Comparison of ENCODE assay signal across 1 cellular context in the genomic region with DNA sequence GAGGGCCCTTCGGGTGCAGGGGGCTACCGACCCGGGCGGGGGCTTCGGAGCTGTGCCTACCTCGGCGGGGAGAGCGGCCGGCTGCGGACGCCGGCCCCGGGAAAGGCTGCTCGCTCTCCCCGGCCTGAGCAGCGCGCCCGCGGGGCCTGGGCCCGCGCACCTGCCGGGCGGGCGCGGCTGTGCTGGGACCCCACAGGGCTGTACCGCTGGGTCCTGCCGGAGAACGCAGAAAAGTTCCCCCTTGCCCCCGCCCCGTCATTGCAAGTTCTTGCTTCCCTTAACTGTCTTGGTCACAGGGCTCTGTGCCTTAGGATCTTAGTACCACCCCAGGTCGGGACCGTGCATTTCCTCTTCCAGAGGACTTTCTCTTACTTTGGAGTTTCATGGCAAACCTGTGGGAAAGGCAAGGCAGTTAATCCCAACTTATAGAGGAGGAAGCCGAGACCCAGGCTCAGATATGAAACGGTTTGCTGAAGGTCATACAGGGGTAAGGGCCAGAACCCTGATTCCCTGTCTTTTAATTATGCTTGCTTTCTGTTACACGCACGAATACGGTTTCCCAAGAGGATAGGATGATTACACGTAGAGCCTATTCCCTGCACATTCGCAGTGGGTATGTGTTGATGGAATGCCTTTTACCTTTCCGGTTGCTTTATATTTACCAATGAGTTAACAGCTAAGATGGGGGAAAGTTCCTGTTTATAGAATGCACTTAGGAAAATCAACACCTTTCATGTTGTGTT.
A peak's percentile ranks its signal among the peaks of the same experiment; 100 is the strongest.
TF ChIP-seq lines count a peak whose summit lies in the region.

No MANE protein-coding gene starts in this region.

TF ChIP-seq in HepG2, 621 proteins besides CTCF, POLR2A, EP300 and RAD21 (continued from another document and continues in another):
- TF ChIP-seq, protein P1, sequence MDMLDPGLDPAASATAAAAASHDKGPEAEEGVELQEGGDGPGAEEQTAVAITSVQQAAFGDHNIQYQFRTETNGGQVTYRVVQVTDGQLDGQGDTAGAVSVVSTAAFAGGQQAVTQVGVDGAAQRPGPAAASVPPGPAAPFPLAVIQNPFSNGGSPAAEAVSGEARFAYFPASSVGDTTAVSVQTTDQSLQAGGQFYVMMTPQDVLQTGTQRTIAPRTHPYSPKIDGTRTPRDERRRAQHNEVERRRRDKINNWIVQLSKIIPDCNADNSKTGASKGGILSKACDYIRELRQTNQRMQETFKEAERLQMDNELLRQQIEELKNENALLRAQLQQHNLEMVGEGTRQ (IDR thresholded peaks at IDR 0.05; ENCODE audit: low read depth, low read length), result no peak
- TF ChIP-seq, protein P1 (CRISPR knock-in tag; IDR thresholded peaks at IDR 0.05; ENCODE audit: borderline replicate concordance), result peak; percentile 30; the same call in 1 of the 2 replicates
- TF ChIP-seq PCBP1 (IDR thresholded peaks at IDR 0.05; ENCODE audit: borderline replicate concordance, low read depth, low read length) (no peak), MBD4 (IDR thresholded peaks at IDR 0.05; ENCODE audit: borderline replicate concordance, low read length) (no peak), NCOA1 (CRISPR knock-in tag; IDR thresholded peaks at IDR 0.05) (no peak), ZNF296 (CRISPR knock-in tag; conservative IDR thresholded peaks at IDR 0.05) (no peak), ZNF749 (CRISPR knock-in tag; IDR thresholded peaks at IDR 0.05; ENCODE audit: borderline replicate concordance) (no peak), ZNF674 (CRISPR knock-in tag; IDR thresholded peaks at IDR 0.05; ENCODE audit: low read depth) (0 out of 2 replicates have a peak, but pooled peaks have one; percentile 3), FIP1L1 (IDR thresholded peaks at IDR 0.05; ENCODE audit: borderline replicate concordance, insufficient read depth, low read depth, low read length) (no peak), NFKB2 (CRISPR knock-in tag; IDR thresholded peaks at IDR 0.05; ENCODE audit: borderline replicate concordance) (no peak), ZFP36 (IDR thresholded peaks at IDR 0.05; ENCODE audit: borderline replicate concordance, low read depth, low read length, partially characterized antibody) (no peak), BCL6 (CRISPR knock-in tag; IDR thresholded peaks at IDR 0.05) (no peak), ZNF878 (CRISPR knock-in tag; IDR thresholded peaks at IDR 0.05) (0 out of 2 replicates have a peak, but pooled peaks have one; percentile 22), ZNF776 (CRISPR knock-in tag; IDR thresholded peaks at IDR 0.05) (no peak; the same call in 1 of the 2 replicates), ZNF616 (CRISPR knock-in tag; IDR thresholded peaks at IDR 0.05; ENCODE audit: low read depth) (no peak), PCBP2 (optimal IDR thresholded peaks at IDR 0.05; ENCODE audit: low read depth, low read length, poor library complexity, severe bottlenecking) (no peak), SRSF1 (optimal IDR thresholded peaks at IDR 0.05; ENCODE audit: low read depth, low read length) (no peak), ZNF724P (CRISPR knock-in tag; IDR thresholded peaks at IDR 0.05; ENCODE audit: borderline replicate concordance) (no peak), KAT7 (CRISPR knock-in tag; IDR thresholded peaks at IDR 0.05; ENCODE audit: borderline replicate concordance) (0 out of 2 replicates have a peak, but pooled peaks have one; percentile 8), ZNF225 (CRISPR knock-in tag; IDR thresholded peaks at IDR 0.05) (no peak), PLRG1 (conservative IDR thresholded peaks at IDR 0.05) (no peak), ZNF747 (CRISPR knock-in tag; IDR thresholded peaks at IDR 0.05; ENCODE audit: borderline replicate concordance) (no peak), ZNF451 (CRISPR knock-in tag; IDR thresholded peaks at IDR 0.05) (no peak), ZNF484 (CRISPR knock-in tag; IDR thresholded peaks at IDR 0.05; ENCODE audit: borderline replicate concordance, low read depth) (no peak), HES4 (CRISPR knock-in tag; IDR thresholded peaks at IDR 0.05; ENCODE audit: borderline replicate concordance) (no peak; the same call in 1 of the 2 replicates), ZBTB7B (CRISPR knock-in tag; IDR thresholded peaks at IDR 0.05) (no peak)
- TF ChIP-seq, protein P2, sequence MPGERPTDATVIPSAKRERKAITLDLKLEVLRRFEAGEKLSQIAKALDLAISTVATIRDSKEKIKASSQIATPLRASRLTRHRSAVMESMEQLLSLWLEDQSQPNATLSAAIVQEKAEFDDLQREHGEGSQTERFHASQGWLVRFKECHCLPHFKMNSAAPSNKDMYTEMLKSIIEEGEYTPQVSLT (CRISPR knock-in tag; IDR thresholded peaks at IDR 0.05; ENCODE audit: borderline replicate concordance, low read depth), result no peak
- TF ChIP-seq, protein P3, sequence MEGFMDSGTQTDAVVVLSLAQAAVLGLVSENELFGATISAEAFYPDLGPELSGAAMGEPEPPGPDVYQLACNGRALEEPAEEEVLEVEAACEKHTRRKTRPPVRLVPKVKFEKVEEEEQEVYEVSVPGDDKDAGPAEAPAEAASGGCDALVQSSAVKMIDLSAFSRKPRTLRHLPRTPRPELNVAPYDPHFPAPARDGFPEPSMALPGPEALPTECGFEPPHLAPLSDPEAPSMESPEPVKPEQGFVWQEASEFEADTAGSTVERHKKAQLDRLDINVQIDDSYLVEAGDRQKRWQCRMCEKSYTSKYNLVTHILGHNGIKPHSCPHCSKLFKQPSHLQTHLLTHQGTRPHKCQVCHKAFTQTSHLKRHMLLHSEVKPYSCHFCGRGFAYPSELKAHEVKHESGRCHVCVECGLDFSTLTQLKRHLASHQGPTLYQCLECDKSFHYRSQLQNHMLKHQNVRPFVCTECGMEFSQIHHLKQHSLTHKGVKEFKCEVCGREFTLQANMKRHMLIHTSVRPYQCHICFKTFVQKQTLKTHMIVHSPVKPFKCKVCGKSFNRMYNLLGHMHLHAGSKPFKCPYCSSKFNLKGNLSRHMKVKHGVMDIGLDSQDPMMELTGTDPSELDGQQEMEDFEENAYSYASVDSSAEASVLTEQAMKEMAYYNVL (CRISPR knock-in tag; IDR thresholded peaks at IDR 0.05; ENCODE audit: borderline replicate concordance), result 0 out of 2 replicates have a peak, but pooled peaks have one; percentile 8
- TF ChIP-seq, protein P4, sequence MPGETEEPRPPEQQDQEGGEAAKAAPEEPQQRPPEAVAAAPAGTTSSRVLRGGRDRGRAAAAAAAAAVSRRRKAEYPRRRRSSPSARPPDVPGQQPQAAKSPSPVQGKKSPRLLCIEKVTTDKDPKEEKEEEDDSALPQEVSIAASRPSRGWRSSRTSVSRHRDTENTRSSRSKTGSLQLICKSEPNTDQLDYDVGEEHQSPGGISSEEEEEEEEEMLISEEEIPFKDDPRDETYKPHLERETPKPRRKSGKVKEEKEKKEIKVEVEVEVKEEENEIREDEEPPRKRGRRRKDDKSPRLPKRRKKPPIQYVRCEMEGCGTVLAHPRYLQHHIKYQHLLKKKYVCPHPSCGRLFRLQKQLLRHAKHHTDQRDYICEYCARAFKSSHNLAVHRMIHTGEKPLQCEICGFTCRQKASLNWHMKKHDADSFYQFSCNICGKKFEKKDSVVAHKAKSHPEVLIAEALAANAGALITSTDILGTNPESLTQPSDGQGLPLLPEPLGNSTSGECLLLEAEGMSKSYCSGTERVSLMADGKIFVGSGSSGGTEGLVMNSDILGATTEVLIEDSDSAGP (CRISPR knock-in tag; IDR thresholded peaks at IDR 0.05; ENCODE audit: borderline replicate concordance), result no peak
- TF ChIP-seq, protein P5, sequence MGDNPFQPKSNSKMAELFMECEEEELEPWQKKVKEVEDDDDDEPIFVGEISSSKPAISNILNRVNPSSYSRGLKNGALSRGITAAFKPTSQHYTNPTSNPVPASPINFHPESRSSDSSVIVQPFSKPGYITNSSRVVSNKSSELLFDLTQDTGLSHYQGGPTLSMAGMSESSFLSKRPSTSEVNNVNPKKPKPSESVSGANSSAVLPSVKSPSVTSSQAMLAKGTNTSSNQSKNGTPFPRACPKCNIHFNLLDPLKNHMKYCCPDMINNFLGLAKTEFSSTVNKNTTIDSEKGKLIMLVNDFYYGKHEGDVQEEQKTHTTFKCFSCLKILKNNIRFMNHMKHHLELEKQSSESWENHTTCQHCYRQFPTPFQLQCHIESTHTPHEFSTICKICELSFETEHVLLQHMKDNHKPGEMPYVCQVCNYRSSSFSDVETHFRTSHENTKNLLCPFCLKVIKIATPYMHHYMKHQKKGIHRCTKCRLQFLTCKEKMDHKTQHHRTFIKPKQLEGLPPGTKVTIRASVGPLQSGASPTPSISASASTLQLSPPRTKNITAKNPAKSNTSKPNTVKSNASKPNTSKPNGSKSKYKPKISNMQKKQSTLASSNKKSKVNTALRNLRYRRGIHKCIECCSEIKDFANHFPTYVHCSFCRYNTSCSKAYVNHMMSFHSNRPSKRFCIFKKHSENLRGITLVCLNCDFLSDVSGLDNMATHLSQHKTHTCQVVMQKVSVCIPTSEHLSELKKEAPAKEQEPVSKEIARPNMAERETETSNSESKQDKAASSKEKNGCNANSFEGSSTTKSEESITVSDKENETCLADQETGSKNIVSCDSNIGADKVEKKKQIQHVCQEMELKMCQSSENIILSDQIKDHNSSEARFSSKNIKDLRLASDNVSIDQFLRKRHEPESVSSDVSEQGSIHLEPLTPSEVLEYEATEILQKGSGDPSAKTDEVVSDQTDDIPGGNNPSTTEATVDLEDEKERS (CRISPR knock-in tag; IDR thresholded peaks at IDR 0.05), result no peak
- TF ChIP-seq, protein P6, sequence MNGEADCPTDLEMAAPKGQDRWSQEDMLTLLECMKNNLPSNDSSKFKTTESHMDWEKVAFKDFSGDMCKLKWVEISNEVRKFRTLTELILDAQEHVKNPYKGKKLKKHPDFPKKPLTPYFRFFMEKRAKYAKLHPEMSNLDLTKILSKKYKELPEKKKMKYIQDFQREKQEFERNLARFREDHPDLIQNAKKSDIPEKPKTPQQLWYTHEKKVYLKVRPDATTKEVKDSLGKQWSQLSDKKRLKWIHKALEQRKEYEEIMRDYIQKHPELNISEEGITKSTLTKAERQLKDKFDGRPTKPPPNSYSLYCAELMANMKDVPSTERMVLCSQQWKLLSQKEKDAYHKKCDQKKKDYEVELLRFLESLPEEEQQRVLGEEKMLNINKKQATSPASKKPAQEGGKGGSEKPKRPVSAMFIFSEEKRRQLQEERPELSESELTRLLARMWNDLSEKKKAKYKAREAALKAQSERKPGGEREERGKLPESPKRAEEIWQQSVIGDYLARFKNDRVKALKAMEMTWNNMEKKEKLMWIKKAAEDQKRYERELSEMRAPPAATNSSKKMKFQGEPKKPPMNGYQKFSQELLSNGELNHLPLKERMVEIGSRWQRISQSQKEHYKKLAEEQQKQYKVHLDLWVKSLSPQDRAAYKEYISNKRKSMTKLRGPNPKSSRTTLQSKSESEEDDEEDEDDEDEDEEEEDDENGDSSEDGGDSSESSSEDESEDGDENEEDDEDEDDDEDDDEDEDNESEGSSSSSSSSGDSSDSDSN (CRISPR knock-in tag; IDR thresholded peaks at IDR 0.05), result no peak
- TF ChIP-seq, protein P7, sequence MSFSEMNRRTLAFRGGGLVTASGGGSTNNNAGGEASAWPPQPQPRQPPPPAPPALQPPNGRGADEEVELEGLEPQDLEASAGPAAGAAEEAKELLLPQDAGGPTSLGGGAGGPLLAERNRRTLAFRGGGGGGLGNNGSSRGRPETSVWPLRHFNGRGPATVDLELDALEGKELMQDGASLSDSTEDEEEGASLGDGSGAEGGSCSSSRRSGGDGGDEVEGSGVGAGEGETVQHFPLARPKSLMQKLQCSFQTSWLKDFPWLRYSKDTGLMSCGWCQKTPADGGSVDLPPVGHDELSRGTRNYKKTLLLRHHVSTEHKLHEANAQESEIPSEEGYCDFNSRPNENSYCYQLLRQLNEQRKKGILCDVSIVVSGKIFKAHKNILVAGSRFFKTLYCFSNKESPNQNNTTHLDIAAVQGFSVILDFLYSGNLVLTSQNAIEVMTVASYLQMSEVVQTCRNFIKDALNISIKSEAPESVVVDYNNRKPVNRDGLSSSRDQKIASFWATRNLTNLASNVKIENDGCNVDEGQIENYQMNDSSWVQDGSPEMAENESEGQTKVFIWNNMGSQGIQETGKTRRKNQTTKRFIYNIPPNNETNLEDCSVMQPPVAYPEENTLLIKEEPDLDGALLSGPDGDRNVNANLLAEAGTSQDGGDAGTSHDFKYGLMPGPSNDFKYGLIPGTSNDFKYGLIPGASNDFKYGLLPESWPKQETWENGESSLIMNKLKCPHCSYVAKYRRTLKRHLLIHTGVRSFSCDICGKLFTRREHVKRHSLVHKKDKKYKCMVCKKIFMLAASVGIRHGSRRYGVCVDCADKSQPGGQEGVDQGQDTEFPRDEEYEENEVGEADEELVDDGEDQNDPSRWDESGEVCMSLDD (CRISPR knock-in tag; IDR thresholded peaks at IDR 0.05; ENCODE audit: borderline replicate concordance), result no peak
- TF ChIP-seq, protein P8, sequence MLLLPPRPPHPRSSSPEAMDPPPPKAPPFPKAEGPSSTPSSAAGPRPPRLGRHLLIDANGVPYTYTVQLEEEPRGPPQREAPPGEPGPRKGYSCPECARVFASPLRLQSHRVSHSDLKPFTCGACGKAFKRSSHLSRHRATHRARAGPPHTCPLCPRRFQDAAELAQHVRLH (CRISPR knock-in tag; IDR thresholded peaks at IDR 0.05; ENCODE audit: borderline replicate concordance, low read depth), result no peak
- TF ChIP-seq, protein P9, sequence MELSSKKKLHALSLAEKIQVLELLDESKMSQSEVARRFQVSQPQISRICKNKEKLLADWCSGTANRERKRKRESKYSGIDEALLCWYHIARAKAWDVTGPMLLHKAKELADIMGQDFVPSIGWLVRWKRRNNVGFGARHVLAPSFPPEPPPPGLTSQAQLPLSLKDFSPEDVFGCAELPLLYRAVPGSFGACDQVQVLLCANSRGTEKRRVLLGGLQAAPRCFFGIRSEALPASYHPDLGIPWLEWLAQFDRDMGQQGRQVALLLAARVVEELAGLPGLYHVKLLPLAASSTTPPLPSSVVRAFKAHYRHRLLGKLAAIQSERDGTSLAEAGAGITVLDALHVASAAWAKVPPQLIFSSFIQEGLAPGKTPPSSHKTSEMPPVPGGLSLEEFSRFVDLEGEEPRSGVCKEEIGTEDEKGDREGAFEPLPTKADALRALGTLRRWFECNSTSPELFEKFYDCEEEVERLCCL (CRISPR knock-in tag; IDR thresholded peaks at IDR 0.05; ENCODE audit: borderline replicate concordance), result no peak
- TF ChIP-seq, protein P10, sequence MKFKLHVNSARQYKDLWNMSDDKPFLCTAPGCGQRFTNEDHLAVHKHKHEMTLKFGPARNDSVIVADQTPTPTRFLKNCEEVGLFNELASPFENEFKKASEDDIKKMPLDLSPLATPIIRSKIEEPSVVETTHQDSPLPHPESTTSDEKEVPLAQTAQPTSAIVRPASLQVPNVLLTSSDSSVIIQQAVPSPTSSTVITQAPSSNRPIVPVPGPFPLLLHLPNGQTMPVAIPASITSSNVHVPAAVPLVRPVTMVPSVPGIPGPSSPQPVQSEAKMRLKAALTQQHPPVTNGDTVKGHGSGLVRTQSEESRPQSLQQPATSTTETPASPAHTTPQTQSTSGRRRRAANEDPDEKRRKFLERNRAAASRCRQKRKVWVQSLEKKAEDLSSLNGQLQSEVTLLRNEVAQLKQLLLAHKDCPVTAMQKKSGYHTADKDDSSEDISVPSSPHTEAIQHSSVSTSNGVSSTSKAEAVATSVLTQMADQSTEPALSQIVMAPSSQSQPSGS (CRISPR knock-in tag; IDR thresholded peaks at IDR 0.05), result no peak
